In the genomic region with DNA sequence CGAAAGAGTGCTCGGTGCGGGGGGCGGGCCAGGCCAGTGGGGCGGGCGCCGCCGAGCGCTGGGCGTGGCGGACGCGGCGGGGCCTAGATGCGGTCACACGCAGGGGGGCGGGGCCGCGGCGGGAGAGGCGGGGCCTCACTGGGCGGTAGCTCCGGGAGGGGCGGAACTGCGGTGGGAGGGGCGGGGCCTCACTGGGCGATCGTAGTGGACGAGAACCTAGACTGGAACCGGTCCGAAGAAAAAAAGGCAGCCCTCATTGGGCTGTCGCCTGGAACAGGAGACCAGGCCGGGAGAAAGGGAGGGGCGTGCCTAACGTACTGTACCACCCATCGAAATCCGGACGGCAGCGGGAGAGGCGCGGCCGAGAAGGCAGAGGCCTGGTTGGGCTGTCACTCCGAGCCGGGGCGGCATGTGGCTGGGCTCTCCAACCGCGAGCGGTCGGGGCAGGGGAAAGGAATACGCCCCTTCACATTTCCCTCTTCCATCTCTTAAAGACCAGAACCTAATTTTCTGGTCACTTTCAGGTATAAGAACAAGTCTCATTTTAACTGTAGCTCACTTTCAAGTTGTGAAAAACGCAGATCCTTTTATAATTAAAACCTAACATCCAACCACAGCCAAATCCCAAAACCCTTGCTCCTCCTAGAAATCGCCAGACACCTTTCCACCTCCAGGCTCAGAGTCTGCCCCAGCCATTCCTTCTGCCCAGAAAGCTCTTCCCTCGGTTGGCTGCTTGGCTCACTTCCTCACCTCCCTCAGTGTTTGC, we compare ENCODE assay signal across 8 cellular contexts. TPM values are rescaled to one million over a fixed set of nuclear protein-coding genes. Genes with fewer than 3 reads are reported as not detected.
DNase-seq lines count a peak whose midpoint lies in the region; ATAC-seq lines count a peak whose summit lies in the region.

A gene with protein sequence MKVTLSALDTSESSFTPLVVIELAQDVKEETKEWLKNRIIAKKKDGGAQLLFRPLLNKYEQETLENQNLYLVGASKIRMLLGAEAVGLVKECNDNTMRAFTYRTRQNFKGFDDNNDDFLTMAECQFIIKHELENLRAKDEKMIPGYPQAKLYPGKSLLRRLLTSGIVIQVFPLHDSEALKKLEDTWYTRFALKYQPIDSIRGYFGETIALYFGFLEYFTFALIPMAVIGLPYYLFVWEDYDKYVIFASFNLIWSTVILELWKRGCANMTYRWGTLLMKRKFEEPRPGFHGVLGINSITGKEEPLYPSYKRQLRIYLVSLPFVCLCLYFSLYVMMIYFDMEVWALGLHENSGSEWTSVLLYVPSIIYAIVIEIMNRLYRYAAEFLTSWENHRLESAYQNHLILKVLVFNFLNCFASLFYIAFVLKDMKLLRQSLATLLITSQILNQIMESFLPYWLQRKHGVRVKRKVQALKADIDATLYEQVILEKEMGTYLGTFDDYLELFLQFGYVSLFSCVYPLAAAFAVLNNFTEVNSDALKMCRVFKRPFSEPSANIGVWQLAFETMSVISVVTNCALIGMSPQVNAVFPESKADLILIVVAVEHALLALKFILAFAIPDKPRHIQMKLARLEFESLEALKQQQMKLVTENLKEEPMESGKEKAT (minus strand): TSS at position 38 of the 766 bp plus-strand sequence. CDS start 16,159 bp downstream, outside the sequence.

- ATAC-seq in HG02610 (IDR thresholded peaks at IDR 0.05; ENCODE audit: unreplicated experiment) = peak; percentile 93

- peak within 1 kb of the TSS; percentile 90 for H3K27ac Mint-ChIP-seq in activated naive CD8-positive, alpha-beta T cell

- peak within 1 kb of the TSS; percentile 90 for H3K4me3 ChIP-seq in GM08714 (ENCODE audit: low read length)

- DNase-seq in NCI-H1092 treated with DMSO at 0.1 percent for 48 hours (lab: John Stamatoyannopoulos, UW) (peak; percentile 93), SKM-1 (lab: John Stamatoyannopoulos, UW; ENCODE audit: unreplicated experiment) (peak; percentile 85), glomerular endothelial cell (ENCODE audit: extremely low read depth, low read depth, low spot score) (peak; percentile 90), nucleus accumbens (lab: John Stamatoyannopoulos, UW) (peak; percentile 73 to 98 (median 96)), superior temporal gyrus (ENCODE audit: extremely low spot score) (peak; percentile 94)

- no peaks in the 10 kb centered on the region for H3K9me3 Mint-ChIP-seq in activated naive CD8-positive, alpha-beta T cell (ENCODE audit: low read depth)

- peak within 1 kb of the TSS; percentile 91 for H3K4me3 Mint-ChIP-seq in activated naive CD8-positive, alpha-beta T cell

- H3K36me3 Mint-ChIP-seq in activated naive CD8-positive, alpha-beta T cell = no peaks in the 10 kb centered on the region

- H3K27me3 Mint-ChIP-seq in activated naive CD8-positive, alpha-beta T cell = no peaks in the 10 kb centered on the region

- peaks cover 14% of the 10 kb centered on the region for H3K4me1 Mint-ChIP-seq in activated naive CD8-positive, alpha-beta T cell (ENCODE audit: low read depth)

RNA-seq across cellular contexts. Expression of the gene that starts here (rescaled TPM):
- total RNA-seq in glomerular endothelial cell = 53.0 and 77.0 TPM in 2 replicates

Comparison
In these comparisons a context has a peak if more than half of its experiments do, and no peak if none do; other contexts are left out.
1. Peak in every context shown above with its lines: DNase-seq, ATAC-seq and H3K4me3 ChIP-seq.